27 cellular contexts compared by ENCODE assay signal in the genomic region with DNA sequence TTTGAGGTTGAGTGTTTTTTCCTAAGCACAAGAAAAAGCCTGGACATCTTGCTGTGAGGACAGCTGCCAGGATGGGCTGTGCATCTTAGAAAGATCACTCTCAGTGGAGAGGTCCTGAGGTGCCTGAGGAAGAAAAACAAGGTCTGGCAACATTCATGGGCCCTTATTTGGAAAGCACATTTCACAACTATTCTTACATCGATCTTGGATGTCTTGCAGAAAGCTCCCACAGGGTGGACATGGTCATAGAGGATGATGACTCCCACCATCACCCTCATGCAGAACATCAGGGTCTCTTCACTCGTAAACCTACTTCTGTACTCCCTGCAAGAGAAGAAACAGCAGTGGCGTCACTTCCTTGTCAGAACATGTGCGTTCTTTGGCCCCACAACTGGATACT.
DNase-seq lines count a peak whose midpoint lies in the region; ATAC-seq and TF ChIP-seq lines count a peak whose summit lies in the region.
"Had no signal": no experiment of that assay in that cellular context is flagged by ENCODE, and none has a peak within 500 bp of the region (broad histone marks: within the 10 kb centered on the region; RNA-seq: fewer than 3 reads in every experiment).

No MANE protein-coding gene starts in this region.

- intact Hi-C loops in Right ventricle myocardium inferior (cut with DNase I) = no loop called here
- intact Hi-C loops in cardiac septum (cut with DNase I) = no loop called here
- intact Hi-C loops in testis (cut with DNase I; ENCODE audit: low total_unique reads) = no loop called here

- H3K36me3 ChIP-seq in testis (ENCODE audit: low read depth, missing control alignments) = no peaks in the 10 kb centered on the region
- H3K36me3 ChIP-seq: MG63 had no signal

- no peak for DNase-seq in Right ventricle myocardium inferior (ENCODE audit: missing footprints)
- no peak for DNase-seq in cardiac septum (ENCODE audit: low spot score)
- DNase-seq in fibroblast of pulmonary artery (ENCODE audit: low read depth) = peak; percentile 7
- peak; percentile 26 for DNase-seq in mucosa of gallbladder (ENCODE audit: low spot score)
- peak; percentile 15 for DNase-seq in testis
- DNase-seq in iPS-NIHi11 (ENCODE audit: low spot score) = no peak
- DNase-seq in activated CD4-positive, alpha-beta T cell treated with anti-CD3 and anti-CD28 coated beads for 1 hour = no peak
- DNase-seq in RKO (ENCODE audit: low spot score) = no peak
- DNase-seq: Caco-2; CD8-positive, alpha-beta T cell; DMS79; EL; GDM1; GOT3; HCEC 1CT; IMR-90; KG1; MG63; NCI-H1105 treated with DMSO at 0.1 percent for 48 hours; NCI-H2029; NCI-H446; NCI-H524 treated with DMSO at 0.1 percent for 48 hours; NCI-H774; SHP77 had no signal

- H3K4me3 ChIP-seq in fibroblast of pulmonary artery (replicated peaks; ENCODE audit: low read depth, low read length) (no peak overlapping the region), testis (no peak overlapping the region)
- H3K4me3 ChIP-seq: GM12878, MG63 had no signal

- TF ChIP-seq CTCF in fibroblast of pulmonary artery (IDR thresholded peaks at IDR 0.05; ENCODE audit: low read length, missing control alignments) (no peak), testis (IDR thresholded peaks at IDR 0.05) (no peak)

- no peaks in the 10 kb centered on the region for H3K27me3 ChIP-seq in testis
- H3K27me3 ChIP-seq: MG63 had no signal

- WGBS in testis, 2 donors = 42 to 51% methylated on average over 4 of the region's 4 CpGs

- ATAC-seq in Right ventricle myocardium inferior = peak; percentile 44
- ATAC-seq: CD8-positive, alpha-beta T cell; GM12878 had no signal

- no peak overlapping the region for H3K27ac ChIP-seq in testis
- H3K27ac ChIP-seq: 22Rv1, C4-2B had no signal

- H3K9me3 ChIP-seq in testis = no peaks in the 10 kb centered on the region
- H3K9me3 ChIP-seq: Caco-2, MG63 had no signal

- no peaks in the 10 kb centered on the region for H3K4me1 ChIP-seq in testis
- H3K4me1 ChIP-seq: Caco-2 had no signal

- no peak for TF ChIP-seq POLR2A in testis (IDR thresholded peaks at IDR 0.05)

Comparison
In these comparisons a context has a peak if more than half of its experiments do, and no peak if none do; other contexts are left out.
1. DNase-seq: peak in fibroblast of pulmonary artery (single experiment), mucosa of gallbladder (single experiment) and testis (single experiment); none in Right ventricle myocardium inferior (single experiment), cardiac septum (single experiment), iPS-NIHi11 (single experiment), activated CD4-positive, alpha-beta T cell treated with anti-CD3 and anti-CD28 coated beads for 1 hour (single experiment) and RKO (single experiment).